ENCODE assay signal across 29 cellular contexts in the genomic region with DNA sequence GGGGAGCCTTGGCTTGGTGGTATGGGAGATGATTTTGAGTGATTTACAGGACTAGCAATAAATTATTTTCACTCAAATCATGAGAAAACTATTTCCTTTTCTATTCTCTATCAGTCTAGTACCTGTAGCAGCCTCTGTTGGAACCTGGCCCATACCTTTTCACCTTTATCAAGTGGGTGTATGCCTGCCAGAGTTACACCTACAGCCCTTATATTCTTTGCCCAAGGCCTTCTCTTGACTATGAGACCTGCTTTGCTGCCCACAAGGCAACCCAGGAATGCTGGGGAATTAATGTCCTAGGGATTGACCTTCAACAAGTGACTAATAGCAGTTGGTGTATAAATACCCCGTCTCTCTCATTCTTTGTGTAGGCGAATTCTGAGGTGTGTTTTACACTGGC. TPM values are rescaled to one million over a fixed set of nuclear protein-coding genes. Genes with fewer than 3 reads are reported as not detected.
"Had no signal": no experiment of that assay in that cellular context is flagged by ENCODE, and none has a peak within 500 bp of the region (broad histone marks: within the 10 kb centered on the region; RNA-seq: fewer than 3 reads in every experiment).

No MANE protein-coding gene starts in this region.

- ATAC-seq: naive thymus-derived CD8-positive, alpha-beta T cell; right cardiac atrium; right lobe of liver; stimulated activated effector memory CD8-positive, alpha-beta T cell treated with anti-CD3 and anti-CD28 coated beads, Interleukin-12 subunit alpha, Interleukin-12 subunit beta, amount 100 ng/mL, for 72 hours; stimulated activated naive B cell treated with anti-CD40 and anti-IgM and Interleukin-4, amounts not matched to agents 10 μg/mL and 1 μg/mL and 100 μg/mL, for 72 hours; upper lobe of right lung had no signal

- H3K27me3 Mint-ChIP-seq: naive thymus-derived CD8-positive, alpha-beta T cell; stimulated activated naive CD8-positive, alpha-beta T cell treated with anti-CD3 and anti-CD28 coated beads, Interleukin-15, Interleukin-2, amounts not matched to agents 100 ng/mL and 50 ng/mL, for 24 hours had no signal

- H3K4me1 Mint-ChIP-seq: naive B cell; stimulated activated effector memory CD8-positive, alpha-beta T cell treated with anti-CD3 and anti-CD28 coated beads, Interleukin-12 subunit alpha, Interleukin-12 subunit beta, amount 100 ng/mL, for 72 hours; stimulated activated naive B cell treated with anti-CD40 and anti-IgM and Interleukin-4, amounts not matched to agents 10 μg/mL and 1 μg/mL and 100 μg/mL, for 72 hours had no signal

- DNase-seq: naive B cell; naive thymus-derived CD8-positive, alpha-beta T cell; nephron progenitor cell; nucleus accumbens; pancreas; right cardiac atrium; right lobe of liver; sigmoid colon; spleen; stimulated activated CD4-positive, alpha-beta T cell treated with anti-CD3 and anti-CD28 coated beads, Interleukin-12 subunit alpha, Interleukin-12 subunit beta, amount 100 ng/mL, for 4 hours; stimulated activated CD4-positive, alpha-beta T cell treated with anti-CD3 and anti-CD28 coated beads, Interleukin-1b, Interleukin-23, amount 100 ng/mL, for 48 hours; stimulated activated CD4-positive, alpha-beta T cell treated with anti-CD3 and anti-CD28 coated beads, Interleukin-4, amount 100 ng/mL, for 1 hour; stimulated activated naive B cell treated with anti-CD40 and anti-IgM and Interleukin-4, amounts not matched to agents 10 μg/mL and 1 μg/mL and 100 μg/mL, for 72 hours; stimulated activated naive CD4-positive, alpha-beta T cell treated with Interleukin-2 at 50 U/mL for 16 hours; stomach; tibial artery; transverse colon; upper lobe of right lung; uterus had no signal

- H3K36me3 Mint-ChIP-seq: naive B cell; stimulated activated effector memory CD8-positive, alpha-beta T cell treated with anti-CD3 and anti-CD28 coated beads, Interleukin-12 subunit alpha, Interleukin-12 subunit beta, amount 100 ng/mL, for 72 hours; stimulated activated naive B cell treated with anti-CD40 and anti-IgM and Interleukin-4, amounts not matched to agents 10 μg/mL and 1 μg/mL and 100 μg/mL, for 72 hours; type B pancreatic cell had no signal

- H3K27ac ChIP-seq: neutrophil, pancreas, prostate gland, right lobe of liver, sigmoid colon, skin epidermis, spleen, stomach, thoracic aorta, tibial artery, transverse colon, upper lobe of right lung, uterus had no signal

- H3K9me3 Mint-ChIP-seq: naive B cell; naive thymus-derived CD8-positive, alpha-beta T cell; nephron progenitor cell; neural crest cell; stimulated activated effector memory CD8-positive, alpha-beta T cell treated with anti-CD3 and anti-CD28 coated beads, Interleukin-12 subunit alpha, Interleukin-12 subunit beta, amount 100 ng/mL, for 72 hours; stimulated activated naive B cell treated with anti-CD40 and anti-IgM and Interleukin-4, amounts not matched to agents 10 μg/mL and 1 μg/mL and 100 μg/mL, for 72 hours; stimulated activated naive CD8-positive, alpha-beta T cell treated with anti-CD3 and anti-CD28 coated beads, Interleukin-15, Interleukin-2, amounts not matched to agents 100 ng/mL and 50 ng/mL, for 24 hours; type B pancreatic cell had no signal

- H3K4me3 ChIP-seq: pancreas, prostate gland, right lobe of liver, sigmoid colon, skin epidermis, smooth muscle cell, spleen, stomach, thoracic aorta, tibial artery, transverse colon, upper lobe of right lung, uterus had no signal

- H3K27ac Mint-ChIP-seq: naive B cell; nephron progenitor cell; stimulated activated effector memory CD8-positive, alpha-beta T cell treated with anti-CD3 and anti-CD28 coated beads, Interleukin-12 subunit alpha, Interleukin-12 subunit beta, amount 100 ng/mL, for 72 hours; stimulated activated naive B cell treated with anti-CD40 and anti-IgM and Interleukin-4, amounts not matched to agents 10 μg/mL and 1 μg/mL and 100 μg/mL, for 72 hours; stimulated activated naive CD8-positive, alpha-beta T cell treated with anti-CD3 and anti-CD28 coated beads, Interleukin-15, Interleukin-2, amounts not matched to agents 100 ng/mL and 50 ng/mL, for 24 hours; type B pancreatic cell had no signal

- H3K4me3 Mint-ChIP-seq: naive B cell; naive thymus-derived CD8-positive, alpha-beta T cell; nephron progenitor cell; neural crest cell; stimulated activated effector memory CD8-positive, alpha-beta T cell treated with anti-CD3 and anti-CD28 coated beads, Interleukin-12 subunit alpha, Interleukin-12 subunit beta, amount 100 ng/mL, for 72 hours; stimulated activated naive B cell treated with anti-CD40 and anti-IgM and Interleukin-4, amounts not matched to agents 10 μg/mL and 1 μg/mL and 100 μg/mL, for 72 hours; stimulated activated naive CD8-positive, alpha-beta T cell treated with anti-CD3 and anti-CD28 coated beads, Interleukin-15, Interleukin-2, amounts not matched to agents 100 ng/mL and 50 ng/mL, for 24 hours; type B pancreatic cell had no signal

- H3K27me3 ChIP-seq: neutrophil, pancreas, right lobe of liver, sigmoid colon, spleen, tibial artery, transverse colon, upper lobe of right lung, uterus had no signal

- H3K4me1 ChIP-seq: pancreas, prostate gland, right lobe of liver, sigmoid colon, spleen, stomach, transverse colon, upper lobe of right lung had no signal

- H3K9me3 ChIP-seq: neutrophil, pancreas, prostate gland, right lobe of liver, sigmoid colon, spleen, stomach, thoracic aorta, tibial artery, transverse colon, upper lobe of right lung, uterus had no signal

- H3K36me3 ChIP-seq: neutrophil, pancreas, prostate gland, right lobe of liver, sigmoid colon, spleen, stomach, thoracic aorta, tibial artery, transverse colon, upper lobe of right lung, uterus had no signal

RNA-seq across cellular contexts. Expression of a gene that starts 20.0 kb away (rescaled TPM):
- total RNA-seq: pulmonary artery endothelial cell had no signal
